Comparison of ENCODE assay signal across 9 cellular contexts in the genomic region with DNA sequence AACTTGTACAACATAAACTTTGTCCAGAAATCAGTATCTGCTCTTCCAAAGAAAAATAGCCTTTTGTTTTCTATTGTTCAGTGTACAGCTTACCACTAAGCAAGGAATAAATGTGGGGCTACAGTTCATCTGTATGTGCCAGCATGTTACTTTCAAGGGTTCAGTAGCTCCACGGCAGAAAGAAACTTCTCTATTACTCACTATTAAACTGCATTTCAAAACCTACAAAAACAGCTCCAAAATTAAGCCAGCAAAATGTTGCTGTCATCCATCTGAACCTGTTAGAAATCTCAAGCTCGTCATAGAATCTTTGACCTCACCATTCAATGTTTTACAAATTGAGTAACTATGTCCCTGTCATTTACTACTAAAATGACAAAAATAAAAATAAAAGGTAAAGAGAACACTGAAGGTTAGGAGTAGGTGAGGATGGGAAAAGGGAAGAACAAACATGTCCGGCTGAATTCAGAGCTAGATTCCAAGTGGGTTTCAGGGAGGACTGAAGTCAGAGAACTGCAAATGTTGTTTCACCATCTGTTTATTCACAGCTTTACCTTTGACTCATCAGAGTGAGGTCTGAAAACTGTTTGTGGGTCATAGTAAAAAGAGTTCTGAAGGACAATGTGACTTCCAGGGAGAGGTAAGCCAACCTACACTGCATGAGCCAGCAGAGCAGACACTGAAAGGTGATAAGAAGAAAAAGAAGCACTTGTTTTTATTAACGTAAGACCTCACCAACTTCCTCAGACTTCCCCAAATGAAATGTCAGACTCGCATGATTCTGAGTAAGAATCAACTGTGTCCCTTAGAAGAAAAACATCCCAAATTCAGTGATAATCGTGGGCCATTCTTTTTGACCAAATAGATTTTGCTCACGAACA.
DNase-seq lines count a peak whose midpoint lies in the region; ATAC-seq and TF ChIP-seq lines count a peak whose summit lies in the region.
"Had no signal": no experiment of that assay in that cellular context is flagged by ENCODE, and none has a peak within 500 bp of the region (broad histone marks: within the 10 kb centered on the region; RNA-seq: fewer than 3 reads in every experiment).

No MANE protein-coding gene starts in this region.

- TF ChIP-seq CTCF in fibroblast of mammary gland (conservative IDR thresholded peaks at IDR 0.05; ENCODE audit: control insufficient read depth, insufficient read depth, low read depth, low read length) (no peak), GM20000 (IDR thresholded peaks at IDR 0.05; ENCODE audit: extremely low read depth, missing control alignments) (no peak)

- peak overlapping the region; percentile 92 for H3K4me3 Mint-ChIP-seq in T-helper 17 cell
- H3K4me3 Mint-ChIP-seq in stimulated activated memory B cell treated with anti-CD40 and anti-IgM and Interleukin-4, amounts not matched to agents 10 μg/mL and 1 μg/mL and 100 μg/mL, for 72 hours, result peak overlapping the region; percentile 44

- no peaks in the 10 kb centered on the region for H3K27me3 Mint-ChIP-seq in T-helper 17 cell
- H3K27me3 Mint-ChIP-seq in stimulated activated memory B cell treated with anti-CD40 and anti-IgM and Interleukin-4, amounts not matched to agents 10 μg/mL and 1 μg/mL and 100 μg/mL, for 72 hours, result no peaks in the 10 kb centered on the region

- H3K9me3 Mint-ChIP-seq in stimulated activated memory B cell treated with anti-CD40 and anti-IgM and Interleukin-4, amounts not matched to agents 10 μg/mL and 1 μg/mL and 100 μg/mL, for 72 hours, result no peaks in the 10 kb centered on the region

- peak; percentile 41 for DNase-seq in SKM-1 (lab: John Stamatoyannopoulos, UW; ENCODE audit: unreplicated experiment)
- no peak for DNase-seq in SKM-1 treated with dmso at 0.1 percent for 144 hours (lab: John Stamatoyannopoulos, UW; ENCODE audit: unreplicated experiment)
- no peak for DNase-seq in T-helper 17 cell
- peak; percentile 71 for DNase-seq in fibroblast of mammary gland (ENCODE audit: low read depth)
- DNase-seq in GM20000 (ENCODE audit: low spot score), result no peak
- DNase-seq: heart left ventricle had no signal

- peak overlapping the region; percentile 98 for H3K27ac Mint-ChIP-seq in T-helper 17 cell
- H3K27ac Mint-ChIP-seq in stimulated activated memory B cell treated with anti-CD40 and anti-IgM and Interleukin-4, amounts not matched to agents 10 μg/mL and 1 μg/mL and 100 μg/mL, for 72 hours, result peak overlapping the region; percentile 91

- peaks cover 49% of the 10 kb centered on the region for H3K4me1 Mint-ChIP-seq in T-helper 17 cell
- H3K4me1 Mint-ChIP-seq in stimulated activated memory B cell treated with anti-CD40 and anti-IgM and Interleukin-4, amounts not matched to agents 10 μg/mL and 1 μg/mL and 100 μg/mL, for 72 hours, result peaks cover 65% of the 10 kb centered on the region

- no peak overlapping the region for H3K4me3 ChIP-seq in fibroblast of mammary gland (ENCODE audit: control insufficient read depth, low read depth, low read length)

- H3K36me3 Mint-ChIP-seq in T-helper 17 cell (ENCODE audit: low read depth), result no peaks in the 10 kb centered on the region
- H3K36me3 Mint-ChIP-seq in stimulated activated memory B cell treated with anti-CD40 and anti-IgM and Interleukin-4, amounts not matched to agents 10 μg/mL and 1 μg/mL and 100 μg/mL, for 72 hours, result peaks cover 31% of the 10 kb centered on the region

- ATAC-seq in T-helper 17 cell, result peak; percentile 47
- peak; percentile 85 for ATAC-seq in stimulated activated memory B cell treated with anti-CD40 and anti-IgM and Interleukin-4, amounts not matched to agents 10 μg/mL and 1 μg/mL and 100 μg/mL, for 72 hours
- no peak for ATAC-seq in GM18870 (IDR thresholded peaks at IDR 0.05; ENCODE audit: unreplicated experiment)
- ATAC-seq in HG03175 (IDR thresholded peaks at IDR 0.05; ENCODE audit: unreplicated experiment), result no peak

- no peaks in the 10 kb centered on the region for H3K9me3 ChIP-seq in T-helper 17 cell (ENCODE audit: control insufficient read depth, low read length, poor library complexity, severe bottlenecking)

Comparison
In these comparisons a context has a peak if more than half of its experiments do, and no peak if none do; other contexts are left out.
1. DNase-seq: peak in SKM-1 (single experiment) and fibroblast of mammary gland (single experiment); none in SKM-1 treated with dmso at 0.1 percent for 144 hours (single experiment), T-helper 17 cell (0 of 3) and GM20000 (single experiment).
2. ATAC-seq: peak in T-helper 17 cell (single experiment) and stimulated activated memory B cell treated with anti-CD40 and anti-IgM and Interleukin-4, amounts not matched to agents 10 μg/mL and 1 μg/mL and 100 μg/mL, for 72 hours (single experiment); none in GM18870 (single experiment) and HG03175 (single experiment).